In genomic region chr5:75450069-75450468, GRCh38 we compare ENCODE assay signal across 1 cellular context.
TF ChIP-seq lines count a peak whose summit lies in the region.

No MANE protein-coding gene starts in this region.

TF ChIP-seq in GM23338, 12 proteins besides CTCF, POLR2A, EP300 and RAD21:
- TF ChIP-seq ZNF462 (CRISPR knock-in tag; IDR thresholded peaks at IDR 0.05) (peak; percentile 32; the same call in 1 of the 2 replicates), STAT1 (IDR thresholded peaks at IDR 0.05; ENCODE audit: unreplicated experiment) (no peak)
